25 cellular contexts compared by ENCODE assay signal in the genomic region with DNA sequence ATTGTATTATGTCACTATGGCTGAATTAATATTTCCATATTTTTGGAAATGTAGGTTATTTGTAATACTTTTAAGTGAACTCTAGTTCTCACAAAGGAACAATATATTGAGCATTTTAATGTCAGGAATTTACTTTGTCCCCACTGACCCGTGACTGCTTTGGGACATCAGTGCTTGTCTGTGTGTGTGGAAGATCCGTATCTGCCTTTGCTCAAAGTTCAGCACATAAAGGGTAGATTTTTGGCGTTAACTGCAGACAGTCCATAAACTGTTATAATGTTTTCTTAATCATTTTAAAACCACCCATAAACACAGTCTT. TPM values are rescaled to one million over a fixed set of nuclear protein-coding genes. Genes with fewer than 3 reads are reported as not detected.
"Had no signal": no experiment of that assay in that cellular context is flagged by ENCODE, and none has a peak within 500 bp of the region (broad histone marks: within the 10 kb centered on the region; RNA-seq: fewer than 3 reads in every experiment).

No MANE protein-coding gene starts in this region.

- DNase-seq: activated CD4-positive, alpha-beta memory T cell treated with anti-CD3 and anti-CD28 coated beads for 36 hours; activated CD4-positive, alpha-beta T cell treated with anti-CD3 and anti-CD28 coated beads, Interleukin-2, amount 10 ng/mL, durations not matched to agents 7 days and 5 days; activated CD4-positive, CD25-positive, alpha-beta regulatory T cell; activated CD8-positive, alpha-beta memory T cell treated with anti-CD3 and anti-CD28 coated beads for 24 hours; activated gamma-delta T cell; activated naive CD4-positive, alpha-beta T cell treated with anti-CD3 and anti-CD28 coated beads for 36 hours; activated T-cell treated with anti-CD3 and anti-CD28 coated beads, Interleukin-2, amount 50 U/mL, for 4 hours; amygdala; brain microvascular endothelial cell; MM.1S; NCI-H1105 treated with DMSO at 0.1 percent for 48 hours; NCI-H1436 treated with DMSO at 0.1 percent for 48 hours; NCI-H187; NCI-H2081; NCI-H510A treated with DMSO at 0.1 percent for 48 hours; NCI-H69; NK-92 treated with Interleukin-12 subunit alpha and Interleukin-12 subunit beta, amount 100 ng/mL, for 24 hours; SHP77; SW 1271 had no signal

- H3K9me3 ChIP-seq: SJSA1 had no signal

- ATAC-seq: activated T-cell treated with anti-CD3 and anti-CD28 coated beads, Interleukin-2, amount 50 U/mL, for 4 hours; SK-N-SH treated with all-trans-retinoic acid at 6 μM for 48 hours had no signal

- H3K27me3 ChIP-seq: brain microvascular endothelial cell, cardiac muscle cell, SJSA1 had no signal

- FAIRE-seq: astrocyte, RCC 7860, TTC549 had no signal

- H3K4me3 ChIP-seq: cardiac muscle cell, SJSA1 had no signal

- H3K27ac ChIP-seq: brain microvascular endothelial cell, cardiac muscle cell, SJSA1 had no signal

- H3K4me1 ChIP-seq: SJSA1 had no signal

RNA-seq across cellular contexts. Expression of a gene that starts 39.3 kb away (rescaled TPM):
- total RNA-seq: activated CD4-positive, alpha-beta memory T cell treated with anti-CD3 and anti-CD28 coated beads for 36 hours; activated CD4-positive, alpha-beta T cell treated with anti-CD3 and anti-CD28 coated beads, Interleukin-2, amount 10 ng/mL, durations not matched to agents 7 days and 5 days; activated naive CD4-positive, alpha-beta T cell treated with anti-CD3 and anti-CD28 coated beads for 36 hours; astrocyte; SJSA1 had no signal
